In the genomic region with DNA sequence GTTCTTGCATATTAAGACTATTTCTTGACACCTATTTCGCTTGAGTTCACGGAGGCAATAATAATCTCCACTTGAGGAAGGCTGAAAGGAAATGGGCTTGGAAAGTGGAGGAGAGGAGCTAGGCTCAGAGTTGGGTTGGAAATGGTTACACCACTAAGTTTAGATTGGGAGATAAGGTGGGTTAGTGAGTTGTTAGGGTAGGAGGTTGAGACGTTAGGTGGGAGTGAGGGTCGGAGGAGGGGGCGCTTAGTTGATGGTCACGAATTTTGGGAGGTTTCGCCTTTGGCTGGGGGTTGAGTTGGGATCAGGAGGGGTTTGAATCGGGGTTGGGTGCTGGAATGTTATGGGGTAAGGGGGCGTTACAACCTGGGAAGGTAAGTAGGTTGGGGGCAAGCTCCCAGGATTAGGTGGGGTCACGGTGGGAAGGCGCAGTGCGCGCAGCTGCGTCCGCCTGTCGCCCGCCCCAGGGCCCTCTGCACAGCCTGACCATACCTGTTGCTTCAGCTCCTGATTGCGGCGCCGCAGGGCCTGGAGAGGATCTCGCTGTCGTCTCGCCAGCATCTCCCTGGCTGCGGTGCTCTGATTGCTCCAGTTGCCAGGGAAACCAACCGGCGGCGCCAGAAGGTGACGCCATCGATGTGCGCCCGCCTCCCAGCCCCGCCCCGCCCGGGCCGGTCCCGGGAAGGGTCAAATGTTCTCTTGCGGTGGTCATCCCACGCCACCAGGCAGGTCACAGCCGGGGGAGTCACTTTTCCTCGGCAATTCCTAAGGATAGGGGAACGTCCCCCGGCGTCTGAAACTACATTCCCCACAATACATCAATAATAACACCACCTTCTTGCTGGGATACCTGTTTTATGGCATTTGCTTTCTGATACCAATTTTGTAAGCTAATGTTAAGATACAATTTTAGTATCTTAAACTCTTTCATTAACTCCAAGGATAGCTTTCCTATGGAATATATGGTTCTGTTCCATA, we compare ENCODE assay signal across 1 cellular context.
A peak's percentile ranks its signal among the peaks of the same experiment; 100 is the strongest.
TF ChIP-seq lines count a peak whose summit lies in the region.

Gene NPHP1 (minus strand): TSS at position 606 of the 978 bp plus-strand sequence. CDS start 45 bp downstream, at position 561.

TF ChIP-seq in HepG2, 621 proteins besides CTCF, POLR2A, EP300 and RAD21 (continued from another document and continues in another):
- TF ChIP-seq TFDP1 (CRISPR knock-in tag; IDR thresholded peaks at IDR 0.05; ENCODE audit: borderline replicate concordance), result peak; percentile 86
- TF ChIP-seq BCLAF1 (IDR thresholded peaks at IDR 0.05), result no peak
- peak; percentile 80; the same call in 1 of the 2 replicates for TF ChIP-seq ZNF598 (CRISPR knock-in tag; IDR thresholded peaks at IDR 0.05; ENCODE audit: borderline replicate concordance)
- peak; percentile 72 for TF ChIP-seq ZNF407 (CRISPR knock-in tag; IDR thresholded peaks at IDR 0.05; ENCODE audit: not compliant biosample characterization)
- TF ChIP-seq ZNF101 (CRISPR knock-in tag; IDR thresholded peaks at IDR 0.05; ENCODE audit: borderline replicate concordance, low read depth), result 0 out of 2 replicates have a peak, but pooled peaks have one; percentile 33
- TF ChIP-seq, protein P1, sequence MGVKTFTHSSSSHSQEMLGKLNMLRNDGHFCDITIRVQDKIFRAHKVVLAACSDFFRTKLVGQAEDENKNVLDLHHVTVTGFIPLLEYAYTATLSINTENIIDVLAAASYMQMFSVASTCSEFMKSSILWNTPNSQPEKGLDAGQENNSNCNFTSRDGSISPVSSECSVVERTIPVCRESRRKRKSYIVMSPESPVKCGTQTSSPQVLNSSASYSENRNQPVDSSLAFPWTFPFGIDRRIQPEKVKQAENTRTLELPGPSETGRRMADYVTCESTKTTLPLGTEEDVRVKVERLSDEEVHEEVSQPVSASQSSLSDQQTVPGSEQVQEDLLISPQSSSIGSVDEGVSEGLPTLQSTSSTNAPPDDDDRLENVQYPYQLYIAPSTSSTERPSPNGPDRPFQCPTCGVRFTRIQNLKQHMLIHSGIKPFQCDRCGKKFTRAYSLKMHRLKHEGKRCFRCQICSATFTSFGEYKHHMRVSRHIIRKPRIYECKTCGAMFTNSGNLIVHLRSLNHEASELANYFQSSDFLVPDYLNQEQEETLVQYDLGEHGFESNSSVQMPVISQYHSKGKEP (CRISPR knock-in tag; IDR thresholded peaks at IDR 0.05), result no peak
- TF ChIP-seq, protein P2, sequence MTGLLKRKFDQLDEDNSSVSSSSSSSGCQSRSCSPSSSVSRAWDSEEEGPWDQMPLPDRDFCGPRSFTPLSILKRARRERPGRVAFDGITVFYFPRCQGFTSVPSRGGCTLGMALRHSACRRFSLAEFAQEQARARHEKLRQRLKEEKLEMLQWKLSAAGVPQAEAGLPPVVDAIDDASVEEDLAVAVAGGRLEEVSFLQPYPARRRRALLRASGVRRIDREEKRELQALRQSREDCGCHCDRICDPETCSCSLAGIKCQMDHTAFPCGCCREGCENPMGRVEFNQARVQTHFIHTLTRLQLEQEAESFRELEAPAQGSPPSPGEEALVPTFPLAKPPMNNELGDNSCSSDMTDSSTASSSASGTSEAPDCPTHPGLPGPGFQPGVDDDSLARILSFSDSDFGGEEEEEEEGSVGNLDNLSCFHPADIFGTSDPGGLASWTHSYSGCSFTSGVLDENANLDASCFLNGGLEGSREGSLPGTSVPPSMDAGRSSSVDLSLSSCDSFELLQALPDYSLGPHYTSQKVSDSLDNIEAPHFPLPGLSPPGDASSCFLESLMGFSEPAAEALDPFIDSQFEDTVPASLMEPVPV (CRISPR knock-in tag; IDR thresholded peaks at IDR 0.05), result peak; percentile 86
- TF ChIP-seq, protein P3, sequence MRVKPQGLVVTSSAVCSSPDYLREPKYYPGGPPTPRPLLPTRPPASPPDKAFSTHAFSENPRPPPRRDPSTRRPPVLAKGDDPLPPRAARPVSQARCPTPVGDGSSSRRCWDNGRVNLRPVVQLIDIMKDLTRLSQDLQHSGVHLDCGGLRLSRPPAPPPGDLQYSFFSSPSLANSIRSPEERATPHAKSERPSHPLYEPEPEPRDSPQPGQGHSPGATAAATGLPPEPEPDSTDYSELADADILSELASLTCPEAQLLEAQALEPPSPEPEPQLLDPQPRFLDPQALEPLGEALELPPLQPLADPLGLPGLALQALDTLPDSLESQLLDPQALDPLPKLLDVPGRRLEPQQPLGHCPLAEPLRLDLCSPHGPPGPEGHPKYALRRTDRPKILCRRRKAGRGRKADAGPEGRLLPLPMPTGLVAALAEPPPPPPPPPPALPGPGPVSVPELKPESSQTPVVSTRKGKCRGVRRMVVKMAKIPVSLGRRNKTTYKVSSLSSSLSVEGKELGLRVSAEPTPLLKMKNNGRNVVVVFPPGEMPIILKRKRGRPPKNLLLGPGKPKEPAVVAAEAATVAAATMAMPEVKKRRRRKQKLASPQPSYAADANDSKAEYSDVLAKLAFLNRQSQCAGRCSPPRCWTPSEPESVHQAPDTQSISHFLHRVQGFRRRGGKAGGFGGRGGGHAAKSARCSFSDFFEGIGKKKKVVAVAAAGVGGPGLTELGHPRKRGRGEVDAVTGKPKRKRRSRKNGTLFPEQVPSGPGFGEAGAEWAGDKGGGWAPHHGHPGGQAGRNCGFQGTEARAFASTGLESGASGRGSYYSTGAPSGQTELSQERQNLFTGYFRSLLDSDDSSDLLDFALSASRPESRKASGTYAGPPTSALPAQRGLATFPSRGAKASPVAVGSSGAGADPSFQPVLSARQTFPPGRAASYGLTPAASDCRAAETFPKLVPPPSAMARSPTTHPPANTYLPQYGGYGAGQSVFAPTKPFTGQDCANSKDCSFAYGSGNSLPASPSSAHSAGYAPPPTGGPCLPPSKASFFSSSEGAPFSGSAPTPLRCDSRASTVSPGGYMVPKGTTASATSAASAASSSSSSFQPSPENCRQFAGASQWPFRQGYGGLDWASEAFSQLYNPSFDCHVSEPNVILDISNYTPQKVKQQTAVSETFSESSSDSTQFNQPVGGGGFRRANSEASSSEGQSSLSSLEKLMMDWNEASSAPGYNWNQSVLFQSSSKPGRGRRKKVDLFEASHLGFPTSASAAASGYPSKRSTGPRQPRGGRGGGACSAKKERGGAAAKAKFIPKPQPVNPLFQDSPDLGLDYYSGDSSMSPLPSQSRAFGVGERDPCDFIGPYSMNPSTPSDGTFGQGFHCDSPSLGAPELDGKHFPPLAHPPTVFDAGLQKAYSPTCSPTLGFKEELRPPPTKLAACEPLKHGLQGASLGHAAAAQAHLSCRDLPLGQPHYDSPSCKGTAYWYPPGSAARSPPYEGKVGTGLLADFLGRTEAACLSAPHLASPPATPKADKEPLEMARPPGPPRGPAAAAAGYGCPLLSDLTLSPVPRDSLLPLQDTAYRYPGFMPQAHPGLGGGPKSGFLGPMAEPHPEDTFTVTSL (CRISPR knock-in tag; IDR thresholded peaks at IDR 0.05; ENCODE audit: borderline replicate concordance), result no peak
- peak; percentile 74; the same call in 1 of the 2 replicates for TF ChIP-seq IRF9 (CRISPR knock-in tag; IDR thresholded peaks at IDR 0.05; ENCODE audit: borderline replicate concordance)
- TF ChIP-seq, protein P4, sequence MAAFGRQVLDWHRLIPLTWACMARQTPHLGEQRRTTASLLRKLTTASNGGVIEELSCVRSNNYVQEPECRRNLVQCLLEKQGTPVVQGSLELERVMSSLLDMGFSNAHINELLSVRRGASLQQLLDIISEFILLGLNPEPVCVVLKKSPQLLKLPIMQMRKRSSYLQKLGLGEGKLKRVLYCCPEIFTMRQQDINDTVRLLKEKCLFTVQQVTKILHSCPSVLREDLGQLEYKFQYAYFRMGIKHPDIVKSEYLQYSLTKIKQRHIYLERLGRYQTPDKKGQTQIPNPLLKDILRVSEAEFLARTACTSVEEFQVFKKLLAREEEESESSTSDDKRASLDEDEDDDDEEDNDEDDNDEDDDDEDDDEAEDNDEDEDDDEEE (CRISPR knock-in tag; IDR thresholded peaks at IDR 0.05), result peak; percentile 91; the same call in 1 of the 2 replicates
- TF ChIP-seq ZNF143 (CRISPR knock-in tag; IDR thresholded peaks at IDR 0.05), result peak; percentile 61
